17 cellular contexts compared by ENCODE assay signal in genomic region chr7:74234549-74234948, GRCh38. TPM values are rescaled to one million over a fixed set of nuclear protein-coding genes. Genes with fewer than 3 reads are reported as not detected.
A peak's percentile ranks its signal among the peaks of the same experiment; 100 is the strongest.
DNase-seq lines count a peak whose midpoint lies in the region; ATAC-seq and TF ChIP-seq lines count a peak whose summit lies in the region.
"Had no signal": no experiment of that assay in that cellular context is flagged by ENCODE, and none has a peak within 500 bp of the region (broad histone marks: within the 10 kb centered on the region; RNA-seq: fewer than 3 reads in every experiment).

No MANE protein-coding gene starts in this region.

- peaks cover 17% of the 10 kb centered on the region for H3K4me1 Mint-ChIP-seq in stimulated activated naive CD8-positive, alpha-beta T cell treated with anti-CD3 and anti-CD28 coated beads, Interleukin-15, Interleukin-2, amounts not matched to agents 100 ng/mL and 50 ng/mL, for 24 hours (ENCODE audit: low read depth)
- H3K4me1 Mint-ChIP-seq in stimulated activated naive CD8-positive, alpha-beta T cell treated with anti-CD3 and anti-CD28 coated beads, Interleukin-15, amount 100 ng/mL, for 72 hours, result no peaks in the 10 kb centered on the region
- H3K4me1 Mint-ChIP-seq: activated naive CD4-positive, alpha-beta T cell treated with anti-CD3 and anti-CD28 coated beads, Interleukin-2, amount 50 U/mL, for 24 hours had no signal

- H3K9ac ChIP-seq in OCI-LY3 (ENCODE audit: low read length), result no peak overlapping the region

- no peaks in the 10 kb centered on the region for H3K9me3 ChIP-seq in OCI-LY3 (ENCODE audit: insufficient read depth, low read length)
- H3K9me3 ChIP-seq in ovary, result no peaks in the 10 kb centered on the region
- H3K9me3 ChIP-seq: A549, ascending aorta had no signal

- H3K36me3 Mint-ChIP-seq in stimulated activated naive CD8-positive, alpha-beta T cell treated with anti-CD3 and anti-CD28 coated beads, Interleukin-15, Interleukin-2, amounts not matched to agents 100 ng/mL and 50 ng/mL, for 24 hours (ENCODE audit: low read depth), result peaks cover 64% of the 10 kb centered on the region

- no peak for DNase-seq in stimulated activated naive CD8-positive, alpha-beta T cell treated with anti-CD3 and anti-CD28 coated beads, Interleukin-15, amount 100 ng/mL, for 72 hours
- peak; percentile 16 for DNase-seq in germinal center (ENCODE audit: low spot score)
- no peak for DNase-seq in ovary
- DNase-seq: activated CD4-positive, alpha-beta T cell treated with anti-CD3 and anti-CD28 coated beads, Interleukin-2, amount 50 U/mL, for 4 hours; activated CD4-positive, CD25-positive, alpha-beta regulatory T cell; KG1; NCI-H1694; NCI-H2171 treated with DMSO at 0.1 percent for 48 hours had no signal

- intact Hi-C loops in ovary (cut with DNase I), result no loop called here

- 64 to 73% (median 70%) methylated on average over 4 of the region's 4 CpGs for WGBS in ovary, 3 donors

- H3K27ac Mint-ChIP-seq in stimulated activated naive CD8-positive, alpha-beta T cell treated with anti-CD3 and anti-CD28 coated beads, Interleukin-15, Interleukin-2, amounts not matched to agents 100 ng/mL and 50 ng/mL, for 24 hours, result peak overlapping the region; percentile 58
- no peak overlapping the region for H3K27ac Mint-ChIP-seq in stimulated activated naive CD8-positive, alpha-beta T cell treated with anti-CD3 and anti-CD28 coated beads, Interleukin-15, amount 100 ng/mL, for 72 hours
- H3K27ac Mint-ChIP-seq: activated naive CD4-positive, alpha-beta T cell treated with anti-CD3 and anti-CD28 coated beads, Interleukin-2, amount 50 U/mL, for 24 hours; activated T-helper 1 cell treated with anti-CD3 and anti-CD28 coated beads, Interleukin-12 subunit alpha, Interleukin-12 subunit beta, Interleukin-2, Interleukin-4 antibody, amounts not matched to agents 30 ng/mL and 10 ng/mL and 1 ng/mL, durations not matched to agents 14 hours and 24 hours and 36 hours had no signal

- TF ChIP-seq POLR2A in ovary (IDR thresholded peaks at IDR 0.05), result no peak

- H3K4me1 ChIP-seq in OCI-LY3 (ENCODE audit: low read length) (peaks cover 38% of the 10 kb centered on the region), ovary (ENCODE audit: insufficient read depth) (no peaks in the 10 kb centered on the region)
- H3K4me1 ChIP-seq: A549, ascending aorta had no signal

- H3K4me3 Mint-ChIP-seq in stimulated activated naive CD8-positive, alpha-beta T cell treated with anti-CD3 and anti-CD28 coated beads, Interleukin-15, Interleukin-2, amounts not matched to agents 100 ng/mL and 50 ng/mL, for 24 hours, result no peak overlapping the region
- H3K4me3 Mint-ChIP-seq in stimulated activated naive CD8-positive, alpha-beta T cell treated with anti-CD3 and anti-CD28 coated beads, Interleukin-15, amount 100 ng/mL, for 72 hours, result no peak overlapping the region
- H3K4me3 Mint-ChIP-seq: activated naive CD4-positive, alpha-beta T cell treated with anti-CD3 and anti-CD28 coated beads, Interleukin-2, amount 50 U/mL, for 24 hours; activated T-helper 1 cell treated with anti-CD3 and anti-CD28 coated beads, Interleukin-12 subunit alpha, Interleukin-12 subunit beta, Interleukin-2, Interleukin-4 antibody, amounts not matched to agents 30 ng/mL and 10 ng/mL and 1 ng/mL, durations not matched to agents 14 hours and 24 hours and 36 hours had no signal

- H3K27me3 Mint-ChIP-seq in stimulated activated naive CD8-positive, alpha-beta T cell treated with anti-CD3 and anti-CD28 coated beads, Interleukin-15, Interleukin-2, amounts not matched to agents 100 ng/mL and 50 ng/mL, for 24 hours, result no peaks in the 10 kb centered on the region
- no peaks in the 10 kb centered on the region for H3K27me3 Mint-ChIP-seq in stimulated activated naive CD8-positive, alpha-beta T cell treated with anti-CD3 and anti-CD28 coated beads, Interleukin-15, amount 100 ng/mL, for 72 hours
- H3K27me3 Mint-ChIP-seq: activated naive CD4-positive, alpha-beta T cell treated with anti-CD3 and anti-CD28 coated beads, Interleukin-2, amount 50 U/mL, for 24 hours had no signal

- 0 out of 2 replicates have a peak overlapping the region, but pooled peaks have one; percentile 16 for H3K4me2 ChIP-seq in OCI-LY3 (ENCODE audit: low read length)
- H3K4me2 ChIP-seq: A549 had no signal

- H3K27ac ChIP-seq in OCI-LY3 (ENCODE audit: low read length) (peak overlapping the region; percentile 58), ovary (no peak overlapping the region)
- H3K27ac ChIP-seq: A549, ascending aorta had no signal

- ATAC-seq in stimulated activated naive CD8-positive, alpha-beta T cell treated with anti-CD3 and anti-CD28 coated beads, Interleukin-15, amount 100 ng/mL, for 72 hours, result no peak
- ATAC-seq in HG03139 (IDR thresholded peaks at IDR 0.05; ENCODE audit: unreplicated experiment) (no peak), HG02571 (IDR thresholded peaks at IDR 0.05; ENCODE audit: unreplicated experiment) (no peak), HG02840 (IDR thresholded peaks at IDR 0.05; ENCODE audit: low FRiP score, unreplicated experiment) (no peak)
- ATAC-seq: A549 had no signal

- no peak for TF ChIP-seq CTCF in OCI-LY3 (IDR thresholded peaks at IDR 0.05; ENCODE audit: low read depth, low read length)
- TF ChIP-seq CTCF in ovary (IDR thresholded peaks at IDR 0.05), result no peak

- H3K4me3 ChIP-seq in OCI-LY3 (ENCODE audit: low read length), result no peak overlapping the region
- no peak overlapping the region for H3K4me3 ChIP-seq in ovary
- H3K4me3 ChIP-seq: A549, ascending aorta had no signal

- no peak overlapping the region for H2AFZ ChIP-seq in OCI-LY3 (ENCODE audit: low read depth, low read length)

- H3K9me3 Mint-ChIP-seq in stimulated activated naive CD8-positive, alpha-beta T cell treated with anti-CD3 and anti-CD28 coated beads, Interleukin-15, Interleukin-2, amounts not matched to agents 100 ng/mL and 50 ng/mL, for 24 hours, result no peaks in the 10 kb centered on the region
- no peaks in the 10 kb centered on the region for H3K9me3 Mint-ChIP-seq in stimulated activated naive CD8-positive, alpha-beta T cell treated with anti-CD3 and anti-CD28 coated beads, Interleukin-15, amount 100 ng/mL, for 72 hours
- H3K9me3 Mint-ChIP-seq: activated naive CD4-positive, alpha-beta T cell treated with anti-CD3 and anti-CD28 coated beads, Interleukin-2, amount 50 U/mL, for 24 hours; activated T-helper 1 cell treated with anti-CD3 and anti-CD28 coated beads, Interleukin-12 subunit alpha, Interleukin-12 subunit beta, Interleukin-2, Interleukin-4 antibody, amounts not matched to agents 30 ng/mL and 10 ng/mL and 1 ng/mL, durations not matched to agents 14 hours and 24 hours and 36 hours had no signal

- no peaks in the 10 kb centered on the region for H3K79me2 ChIP-seq in OCI-LY3 (ENCODE audit: low read length)

- H4K20me1 ChIP-seq in OCI-LY3 (ENCODE audit: insufficient read depth, low read length), result peaks cover under 1% of the 10 kb centered on the region; the same call in 1 of the 2 replicates

- H3K27me3 ChIP-seq in OCI-LY3 (ENCODE audit: low read depth, low read length), result no peaks in the 10 kb centered on the region
- no peaks in the 10 kb centered on the region for H3K27me3 ChIP-seq in ovary
- H3K27me3 ChIP-seq: ascending aorta had no signal

- TF ChIP-seq EP300 in ovary (IDR thresholded peaks at IDR 0.05), result no peak

- H3K36me3 ChIP-seq in OCI-LY3 (replicated peaks; ENCODE audit: low read depth, low read length) (peaks cover 66% of the 10 kb centered on the region), ovary (no peaks in the 10 kb centered on the region)

RNA-seq across cellular contexts. Expression of gene RFC2, which starts 19.6 kb away (rescaled TPM):
- total RNA-seq in ovary, result 10 to 100 TPM in 6 of 7 donors, 1 to 10 TPM in 1; 6.4 to 20.3 (median 14.1) TPM
- polyA plus RNA-seq in ovary, result 10 to 100 TPM; 20.3 to 23.7 TPM

RNA-seq across cellular contexts. Expression of gene LAT2, which starts 24.7 kb away (rescaled TPM):
- 1 to 10 TPM; 2.6 to 7.9 (median 3.5) TPM for total RNA-seq in ovary
- polyA plus RNA-seq in ovary, result 1 to 10 TPM; 2.4 to 4.2 TPM

RNA-seq across cellular contexts. Expression of gene CLIP2, which starts 54.7 kb away (rescaled TPM):
- 10 to 100 TPM; 16.4 to 51.5 (median 40.0) TPM for total RNA-seq in ovary
- polyA plus RNA-seq in ovary, result 10 to 100 TPM in 1 of 2 donors, 1 to 10 TPM in 1; 5.1 to 28.9 TPM
